ENCODE assay signal across 26 cellular contexts in the genomic region with DNA sequence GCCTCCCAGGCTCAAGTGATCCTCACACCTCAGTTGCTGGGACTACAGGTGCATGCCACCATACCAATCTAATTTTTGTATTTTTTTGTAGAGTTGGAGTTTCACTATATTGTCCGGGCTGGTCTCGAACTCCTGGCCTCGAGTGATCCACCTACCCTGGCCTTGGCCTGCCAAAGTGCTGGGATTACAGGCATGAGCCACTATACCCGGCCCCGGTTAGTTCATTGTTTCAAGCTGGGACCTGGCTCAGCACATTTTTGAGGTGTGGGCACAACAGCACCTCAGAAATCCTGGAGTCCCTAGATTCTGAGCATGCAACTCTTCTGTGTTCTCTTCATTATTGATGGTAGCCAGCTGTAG. TPM values are rescaled to one million over a fixed set of nuclear protein-coding genes. Genes with fewer than 3 reads are reported as not detected.
DNase-seq lines count a peak whose midpoint lies in the region; ATAC-seq and TF ChIP-seq lines count a peak whose summit lies in the region.
"Had no signal": no experiment of that assay in that cellular context is flagged by ENCODE, and none has a peak within 500 bp of the region (broad histone marks: within the 10 kb centered on the region; RNA-seq: fewer than 3 reads in every experiment).

No MANE protein-coding gene starts in this region.

- H3K9me3 Mint-ChIP-seq in activated CD8-positive, alpha-beta T cell treated with anti-CD3 and anti-CD28 coated beads, Interleukin-2, amount 10 ng/mL, durations not matched to agents 7 days and 5 days (ENCODE audit: insufficient read depth) = no peaks in the 10 kb centered on the region
- no peaks in the 10 kb centered on the region for H3K9me3 Mint-ChIP-seq in activated CD8-positive, alpha-beta T cell treated with anti-CD3 and anti-CD28 coated beads for 36 hours
- H3K9me3 Mint-ChIP-seq in endothelial cell (ENCODE audit: unreplicated experiment) = no peaks in the 10 kb centered on the region
- H3K9me3 Mint-ChIP-seq in nephron progenitor cell = no peaks in the 10 kb centered on the region
- no peaks in the 10 kb centered on the region for H3K9me3 Mint-ChIP-seq in activated T-helper 1 cell treated with anti-CD3 and anti-CD28 coated beads, Interleukin-12 subunit alpha, Interleukin-12 subunit beta, Interleukin-2, Interleukin-4 antibody, amounts not matched to agents 30 ng/mL and 10 ng/mL and 1 ng/mL, durations not matched to agents 14 hours and 24 hours and 36 hours
- H3K9me3 Mint-ChIP-seq: IgD-negative memory B cell had no signal

- peak overlapping the region; percentile 5 for H3K27ac Mint-ChIP-seq in activated CD8-positive, alpha-beta T cell treated with anti-CD3 and anti-CD28 coated beads, Interleukin-2, amount 10 ng/mL, durations not matched to agents 7 days and 5 days
- no peak overlapping the region for H3K27ac Mint-ChIP-seq in activated CD8-positive, alpha-beta T cell treated with anti-CD3 and anti-CD28 coated beads for 36 hours
- H3K27ac Mint-ChIP-seq in endothelial cell (ENCODE audit: unreplicated experiment) = no peak overlapping the region
- H3K27ac Mint-ChIP-seq in nephron progenitor cell = peak overlapping the region; percentile 33
- H3K27ac Mint-ChIP-seq in activated T-helper 1 cell treated with anti-CD3 and anti-CD28 coated beads, Interleukin-12 subunit alpha, Interleukin-12 subunit beta, Interleukin-2, Interleukin-4 antibody, amounts not matched to agents 30 ng/mL and 10 ng/mL and 1 ng/mL, durations not matched to agents 14 hours and 24 hours and 36 hours = no peak overlapping the region
- H3K27ac Mint-ChIP-seq: B cell had no signal

- CTCF ChIA-PET in activated CD8-positive, alpha-beta T cell treated with anti-CD3 and anti-CD28 coated beads, Interleukin-2, amount 10 ng/mL, durations not matched to agents 7 days and 5 days (lab: Charles Lee) = interaction anchor here (1.3 to 14.1 kb wide), 9 partner anchors 10 to 133 kb away, joined by 3 to 304 read pairs (median 12); a partner anchor contains a TSS
- CTCF ChIA-PET in activated CD8-positive, alpha-beta T cell treated with anti-CD3 and anti-CD28 coated beads for 36 hours (lab: Charles Lee) = interaction anchor here (1.1 to 10.4 kb wide), 8 partner anchors 39 to 133 kb away, joined by 3 to 214 read pairs (median 22); a partner anchor contains a TSS

- H3K4me1 Mint-ChIP-seq in activated CD8-positive, alpha-beta T cell treated with anti-CD3 and anti-CD28 coated beads, Interleukin-2, amount 10 ng/mL, durations not matched to agents 7 days and 5 days (ENCODE audit: low read depth) = peaks cover 6% of the 10 kb centered on the region
- H3K4me1 Mint-ChIP-seq in activated CD8-positive, alpha-beta T cell treated with anti-CD3 and anti-CD28 coated beads for 36 hours (ENCODE audit: low read depth) = no peaks in the 10 kb centered on the region
- H3K4me1 Mint-ChIP-seq in endothelial cell (ENCODE audit: unreplicated experiment) (peaks cover 16% of the 10 kb centered on the region), nephron progenitor cell (peaks cover 53% of the 10 kb centered on the region)
- H3K4me1 Mint-ChIP-seq in activated T-helper 1 cell treated with anti-CD3 and anti-CD28 coated beads, Interleukin-12 subunit alpha, Interleukin-12 subunit beta, Interleukin-2, Interleukin-4 antibody, amounts not matched to agents 30 ng/mL and 10 ng/mL and 1 ng/mL, durations not matched to agents 14 hours and 24 hours and 36 hours (ENCODE audit: low read depth) = peaks cover 12% of the 10 kb centered on the region

- H3K4me3 ChIP-seq in WERI-Rb-1 (ENCODE audit: low read depth, low read length) = no peak overlapping the region
- H3K4me3 ChIP-seq: PC-9, SJCRH30 had no signal

- no peaks in the 10 kb centered on the region for H3K27me3 ChIP-seq in WERI-Rb-1 (ENCODE audit: insufficient read depth, low read depth, severe bottlenecking)
- H3K27me3 ChIP-seq: SJCRH30 had no signal

- H3K36me3 ChIP-seq in WERI-Rb-1 = peaks cover 100% of the 10 kb centered on the region

- peak overlapping the region; percentile 47 for H3K27ac ChIP-seq in WERI-Rb-1
- H3K27ac ChIP-seq: 22Rv1, C4-2B, PC-9, SJCRH30 had no signal

- ATAC-seq in activated CD8-positive, alpha-beta T cell treated with anti-CD3 and anti-CD28 coated beads, Interleukin-2, amount 10 ng/mL, durations not matched to agents 7 days and 5 days = no peak
- no peak for ATAC-seq in activated CD8-positive, alpha-beta T cell treated with anti-CD3 and anti-CD28 coated beads for 36 hours
- ATAC-seq: HCT116, Right ventricle myocardium inferior had no signal

- H3K4me3 Mint-ChIP-seq in activated CD8-positive, alpha-beta T cell treated with anti-CD3 and anti-CD28 coated beads, Interleukin-2, amount 10 ng/mL, durations not matched to agents 7 days and 5 days = no peak overlapping the region
- H3K4me3 Mint-ChIP-seq in activated CD8-positive, alpha-beta T cell treated with anti-CD3 and anti-CD28 coated beads for 36 hours = no peak overlapping the region
- H3K4me3 Mint-ChIP-seq in endothelial cell (ENCODE audit: unreplicated experiment) (peak overlapping the region; percentile 77), nephron progenitor cell (no peak overlapping the region)
- H3K4me3 Mint-ChIP-seq in activated T-helper 1 cell treated with anti-CD3 and anti-CD28 coated beads, Interleukin-12 subunit alpha, Interleukin-12 subunit beta, Interleukin-2, Interleukin-4 antibody, amounts not matched to agents 30 ng/mL and 10 ng/mL and 1 ng/mL, durations not matched to agents 14 hours and 24 hours and 36 hours = no peak overlapping the region
- H3K4me3 Mint-ChIP-seq: B cell, IgD-negative memory B cell had no signal

- POLR2A ChIA-PET in activated CD8-positive, alpha-beta T cell treated with anti-CD3 and anti-CD28 coated beads, Interleukin-2, amount 10 ng/mL, durations not matched to agents 7 days and 5 days (lab: Charles Lee) = interaction anchor here (1.0 kb wide), 1 partner anchor 21 kb away, joined by 3 read pairs; a partner anchor contains a TSS
- POLR2A ChIA-PET in activated CD8-positive, alpha-beta T cell treated with anti-CD3 and anti-CD28 coated beads for 36 hours (lab: Charles Lee) = interaction anchor here (1.1 to 3.3 kb wide), 3 partner anchors 10 to 20 kb away, joined by 3 to 11 read pairs (median 4); no protein-coding TSS in a partner anchor

- no peak for TF ChIP-seq CTCF in activated CD8-positive, alpha-beta T cell treated with anti-CD3 and anti-CD28 coated beads for 36 hours (IDR thresholded peaks at IDR 0.05)
- TF ChIP-seq CTCF in WERI-Rb-1 (IDR thresholded peaks at IDR 0.05; ENCODE audit: low read depth, low read length) = no peak
- no peak for TF ChIP-seq CTCF in endothelial cell (IDR thresholded peaks at IDR 0.05; ENCODE audit: unreplicated experiment)
- no peak for TF ChIP-seq CTCF in nephron progenitor cell (IDR thresholded peaks at IDR 0.05)

- H3K36me3 Mint-ChIP-seq in activated CD8-positive, alpha-beta T cell treated with anti-CD3 and anti-CD28 coated beads, Interleukin-2, amount 10 ng/mL, durations not matched to agents 7 days and 5 days (ENCODE audit: low read depth) = peaks cover 56% of the 10 kb centered on the region
- peaks cover 54% of the 10 kb centered on the region for H3K36me3 Mint-ChIP-seq in activated CD8-positive, alpha-beta T cell treated with anti-CD3 and anti-CD28 coated beads for 36 hours (ENCODE audit: low read depth)
- H3K36me3 Mint-ChIP-seq in endothelial cell (ENCODE audit: low read depth, unreplicated experiment) = peaks cover 36% of the 10 kb centered on the region
- H3K36me3 Mint-ChIP-seq in nephron progenitor cell (ENCODE audit: low read depth) = peaks cover 63% of the 10 kb centered on the region
- H3K36me3 Mint-ChIP-seq in activated T-helper 1 cell treated with anti-CD3 and anti-CD28 coated beads, Interleukin-12 subunit alpha, Interleukin-12 subunit beta, Interleukin-2, Interleukin-4 antibody, amounts not matched to agents 30 ng/mL and 10 ng/mL and 1 ng/mL, durations not matched to agents 14 hours and 24 hours and 36 hours (ENCODE audit: low read depth) = peaks cover 51% of the 10 kb centered on the region

- DNase-seq in activated CD8-positive, alpha-beta T cell treated with anti-CD3 and anti-CD28 coated beads, Interleukin-2, amount 10 ng/mL, durations not matched to agents 7 days and 5 days = no peak
- DNase-seq in activated CD8-positive, alpha-beta T cell treated with anti-CD3 and anti-CD28 coated beads for 36 hours = no peak
- DNase-seq in WERI-Rb-1 (no peak), endothelial cell (ENCODE audit: low spot score) (no peak), nephron progenitor cell (no peak), T-helper 2 cell (no peak), CD1c-positive myeloid dendritic cell (ENCODE audit: extremely low spot score) (no peak)
- no peak for DNase-seq in activated T-helper 1 cell treated with anti-CD3 and anti-CD28 coated beads, Interleukin-12 subunit alpha, Interleukin-12 subunit beta, Interleukin-2, Interleukin-4 antibody, amounts not matched to agents 30 ng/mL and 10 ng/mL and 1 ng/mL, durations not matched to agents 14 hours and 24 hours and 36 hours (ENCODE audit: low spot score)
- DNase-seq: Calu3; DMS79 treated with DMSO at 0.1 percent for 48 hours; NCI-H1092 treated with DMSO at 0.1 percent for 48 hours; NCI-H1436 treated with DMSO at 0.1 percent for 48 hours; NCI-H187 treated with DMSO at 0.1 percent for 48 hours; NCI-H2171 treated with DMSO at 0.1 percent for 48 hours; NCI-H345; NCI-H524; NCI-H774; NK-92 treated with Interleukin-12 subunit alpha and Interleukin-12 subunit beta, amount 100 ng/mL, for 24 hours; PC-9; SJCRH30 had no signal

- intact Hi-C loops in activated CD8-positive, alpha-beta T cell treated with anti-CD3 and anti-CD28 coated beads for 36 hours (cut with micrococcal nuclease) = no loop called here
- intact Hi-C loops in activated T-helper 1 cell treated with anti-CD3 and anti-CD28 coated beads, Interleukin-12 subunit alpha, Interleukin-12 subunit beta, Interleukin-2, Interleukin-4 antibody, amounts not matched to agents 30 ng/mL and 10 ng/mL and 1 ng/mL, durations not matched to agents 14 hours and 24 hours and 36 hours (cut with micrococcal nuclease) = no loop called here

- no peaks in the 10 kb centered on the region for H3K27me3 Mint-ChIP-seq in activated CD8-positive, alpha-beta T cell treated with anti-CD3 and anti-CD28 coated beads, Interleukin-2, amount 10 ng/mL, durations not matched to agents 7 days and 5 days (ENCODE audit: low read depth)
- no peaks in the 10 kb centered on the region for H3K27me3 Mint-ChIP-seq in activated CD8-positive, alpha-beta T cell treated with anti-CD3 and anti-CD28 coated beads for 36 hours
- H3K27me3 Mint-ChIP-seq in endothelial cell (ENCODE audit: unreplicated experiment) (no peaks in the 10 kb centered on the region), nephron progenitor cell (ENCODE audit: low read depth, poor library complexity) (no peaks in the 10 kb centered on the region)
- H3K27me3 Mint-ChIP-seq in activated T-helper 1 cell treated with anti-CD3 and anti-CD28 coated beads, Interleukin-12 subunit alpha, Interleukin-12 subunit beta, Interleukin-2, Interleukin-4 antibody, amounts not matched to agents 30 ng/mL and 10 ng/mL and 1 ng/mL, durations not matched to agents 14 hours and 24 hours and 36 hours (ENCODE audit: insufficient read depth) = no peaks in the 10 kb centered on the region
- H3K27me3 Mint-ChIP-seq: B cell, IgD-negative memory B cell had no signal

- no peaks in the 10 kb centered on the region for H3K9me3 ChIP-seq in WERI-Rb-1 (ENCODE audit: severe bottlenecking)
- H3K9me3 ChIP-seq: SJCRH30 had no signal

RNA-seq across cellular contexts. Expression of a gene that starts 21.3 kb away (rescaled TPM):
- 10 to 100 TPM; 84.0 to 86.7 TPM for total RNA-seq in activated CD8-positive, alpha-beta T cell treated with anti-CD3 and anti-CD28 coated beads, Interleukin-2, amount 10 ng/mL, durations not matched to agents 7 days and 5 days
- 100 to 1,000 TPM; 297 to 315 TPM for total RNA-seq in activated CD8-positive, alpha-beta T cell treated with anti-CD3 and anti-CD28 coated beads for 36 hours
- not detected for total RNA-seq in endothelial cell (ENCODE audit: unreplicated experiment)
- 283 and 286 TPM in 2 replicates for total RNA-seq in activated T-helper 1 cell treated with anti-CD3 and anti-CD28 coated beads, Interleukin-12 subunit alpha, Interleukin-12 subunit beta, Interleukin-2, Interleukin-4 antibody, amounts not matched to agents 30 ng/mL and 10 ng/mL and 1 ng/mL, durations not matched to agents 14 hours and 24 hours and 36 hours
- total RNA-seq: SJCRH30 had no signal

RNA-seq across cellular contexts. Expression of a gene that starts 28.0 kb away (rescaled TPM):
- total RNA-seq in activated CD8-positive, alpha-beta T cell treated with anti-CD3 and anti-CD28 coated beads, Interleukin-2, amount 10 ng/mL, durations not matched to agents 7 days and 5 days = 10 to 100 TPM; 71.9 to 75.5 TPM
- 10 to 100 TPM; 69.8 to 70.6 TPM for total RNA-seq in activated CD8-positive, alpha-beta T cell treated with anti-CD3 and anti-CD28 coated beads for 36 hours
- 91.9 TPM for total RNA-seq in endothelial cell (ENCODE audit: unreplicated experiment)
- 117 TPM in 2 replicates for total RNA-seq in activated T-helper 1 cell treated with anti-CD3 and anti-CD28 coated beads, Interleukin-12 subunit alpha, Interleukin-12 subunit beta, Interleukin-2, Interleukin-4 antibody, amounts not matched to agents 30 ng/mL and 10 ng/mL and 1 ng/mL, durations not matched to agents 14 hours and 24 hours and 36 hours

RNA-seq across cellular contexts. Expression of a gene that starts 43.9 kb away (rescaled TPM):
- total RNA-seq in activated CD8-positive, alpha-beta T cell treated with anti-CD3 and anti-CD28 coated beads, Interleukin-2, amount 10 ng/mL, durations not matched to agents 7 days and 5 days = 100 to 1,000 TPM; 261 to 264 TPM
- total RNA-seq in activated CD8-positive, alpha-beta T cell treated with anti-CD3 and anti-CD28 coated beads for 36 hours = 100 to 1,000 TPM; 232 to 235 TPM
- 175 TPM for total RNA-seq in endothelial cell (ENCODE audit: unreplicated experiment)
- total RNA-seq in activated T-helper 1 cell treated with anti-CD3 and anti-CD28 coated beads, Interleukin-12 subunit alpha, Interleukin-12 subunit beta, Interleukin-2, Interleukin-4 antibody, amounts not matched to agents 30 ng/mL and 10 ng/mL and 1 ng/mL, durations not matched to agents 14 hours and 24 hours and 36 hours = 371 and 374 TPM in 2 replicates

RNA-seq across cellular contexts. Expression of a gene that starts 54.5 kb away (rescaled TPM):
- total RNA-seq in activated CD8-positive, alpha-beta T cell treated with anti-CD3 and anti-CD28 coated beads, Interleukin-2, amount 10 ng/mL, durations not matched to agents 7 days and 5 days = 10 to 100 TPM; 59.8 to 62.6 TPM
- total RNA-seq in activated CD8-positive, alpha-beta T cell treated with anti-CD3 and anti-CD28 coated beads for 36 hours = 10 to 100 TPM; 84.2 to 93.6 TPM
- 26.7 TPM for total RNA-seq in endothelial cell (ENCODE audit: unreplicated experiment)
- 132 and 135 TPM in 2 replicates for total RNA-seq in activated T-helper 1 cell treated with anti-CD3 and anti-CD28 coated beads, Interleukin-12 subunit alpha, Interleukin-12 subunit beta, Interleukin-2, Interleukin-4 antibody, amounts not matched to agents 30 ng/mL and 10 ng/mL and 1 ng/mL, durations not matched to agents 14 hours and 24 hours and 36 hours

Comparison
In these comparisons a context has a peak if more than half of its experiments do, and no peak if none do; other contexts are left out.
1. H3K27ac Mint-ChIP-seq: peak in activated CD8-positive, alpha-beta T cell treated with anti-CD3 and anti-CD28 coated beads, Interleukin-2, amount 10 ng/mL, durations not matched to agents 7 days and 5 days (single experiment) and nephron progenitor cell (single experiment); none in activated CD8-positive, alpha-beta T cell treated with anti-CD3 and anti-CD28 coated beads for 36 hours (single experiment), endothelial cell (single experiment) and activated T-helper 1 cell treated with anti-CD3 and anti-CD28 coated beads, Interleukin-12 subunit alpha, Interleukin-12 subunit beta, Interleukin-2, Interleukin-4 antibody, amounts not matched to agents 30 ng/mL and 10 ng/mL and 1 ng/mL, durations not matched to agents 14 hours and 24 hours and 36 hours (single experiment).
2. RNA of a gene that starts 21.3 kb away (total RNA-seq): 297 to 315 TPM in activated CD8-positive, alpha-beta T cell treated with anti-CD3 and anti-CD28 coated beads for 36 hours, 283 to 286 TPM in activated T-helper 1 cell treated with anti-CD3 and anti-CD28 coated beads, Interleukin-12 subunit alpha, Interleukin-12 subunit beta, Interleukin-2, Interleukin-4 antibody, amounts not matched to agents 30 ng/mL and 10 ng/mL and 1 ng/mL, durations not matched to agents 14 hours and 24 hours and 36 hours and 84.0 to 86.7 TPM in activated CD8-positive, alpha-beta T cell treated with anti-CD3 and anti-CD28 coated beads, Interleukin-2, amount 10 ng/mL, durations not matched to agents 7 days and 5 days; not detected in endothelial cell (single experiment); every median in the first group is over 10 times any median in the second.